In genomic region chrX:51496501-51497291, GRCh38 we compare ENCODE assay signal across 8 cellular contexts. TPM values are rescaled to one million over a fixed set of nuclear protein-coding genes. Genes with fewer than 3 reads are reported as not detected.
DNase-seq lines count a peak whose midpoint lies in the region; ATAC-seq, FAIRE-seq and TF ChIP-seq lines count a peak whose summit lies in the region.

Gene NUDT11 (minus strand): TSS chrX:51496592. CDS start chrX:51496444, 148 bp downstream.

- peak within 1 kb of the TSS; percentile 63 for H3K9ac ChIP-seq in SK-N-SH
- H3K9ac ChIP-seq in iPS-18a (ENCODE audit: low read length) = peak within 1 kb of the TSS; percentile 58

- no peak within 1 kb of the TSS for H3K27ac ChIP-seq in CD8-positive, alpha-beta memory T cell (ENCODE audit: low read depth, low read length)
- H3K27ac ChIP-seq in SK-N-SH (ENCODE audit: low read depth in 2 of 2, low read length in 1 of 2) (peak within 1 kb of the TSS in 1 of 2 experiments; percentile 53; a peak in 1 of 4 replicates), iPS-18a (ENCODE audit: low read length) (no peak within 1 kb of the TSS), small intestine (ENCODE audit: low read depth in 1 of 2, low read length in 1 of 2) (no peak within 1 kb of the TSS)

- peak within 1 kb of the TSS; percentile 78 for H3K4me2 ChIP-seq in SK-N-SH

- peaks cover 15% of the 10 kb centered on the region for H3K79me2 ChIP-seq in SK-N-SH (ENCODE audit: insufficient read depth)

- no peak for TF ChIP-seq CTCF in SK-N-SH (IDR thresholded peaks at IDR 0.05)
- no peak for TF ChIP-seq CTCF in astrocyte of the spinal cord (IDR thresholded peaks at IDR 0.05; ENCODE audit: low read depth, low read length)

- no peak for TF ChIP-seq RAD21 in SK-N-SH (IDR thresholded peaks at IDR 0.05; ENCODE audit: low read length)

- no peak within 1 kb of the TSS for H3K4me3 ChIP-seq in CD8-positive, alpha-beta memory T cell (ENCODE audit: low read length)
- H3K4me3 ChIP-seq in SK-N-SH (ENCODE audit: low read depth in 2 of 2, low read length in 1 of 2) = peak within 1 kb of the TSS; percentile 52 to 58
- H3K4me3 ChIP-seq in astrocyte of the spinal cord (ENCODE audit: low read depth, low read length) = peak within 1 kb of the TSS; percentile 55
- H3K4me3 ChIP-seq in iPS-18a (ENCODE audit: low read length) = peak within 1 kb of the TSS; percentile 65
- peak within 1 kb of the TSS; percentile 8 to 46 for H3K4me3 ChIP-seq in small intestine (ENCODE audit: low read depth in 1 of 2, low read length in 2 of 2)

- H3K9me2 ChIP-seq in SK-N-SH = no peaks in the 10 kb centered on the region

- H3K36me3 ChIP-seq in CD8-positive, alpha-beta memory T cell (ENCODE audit: insufficient read depth, low read length) = no peaks in the 10 kb centered on the region
- H3K36me3 ChIP-seq in SK-N-SH (replicated peaks in 1 of 2; ENCODE audit: control insufficient read depth in 1 of 2, insufficient read depth in 2 of 2, low read length in 1 of 2) = peaks cover 0 to 3% of the 10 kb centered on the region in 2 experiments
- H3K36me3 ChIP-seq in iPS-18a (ENCODE audit: control insufficient read depth, low read depth, low read length) = no peaks in the 10 kb centered on the region
- no peaks in the 10 kb centered on the region for H3K36me3 ChIP-seq in small intestine (ENCODE audit: control insufficient read depth in 2 of 2, insufficient read depth in 2 of 2, low read length in 2 of 2)

- no peaks in the 10 kb centered on the region for H3K36me3 Mint-ChIP-seq in CD8-positive, alpha-beta memory T cell

- no peaks in the 10 kb centered on the region for H3K4me1 ChIP-seq in CD8-positive, alpha-beta memory T cell (ENCODE audit: insufficient read depth, low read length)
- no peaks in the 10 kb centered on the region; a peak in 1 of 4 replicates for H3K4me1 ChIP-seq in SK-N-SH (ENCODE audit: control insufficient read depth in 1 of 2, insufficient read depth in 2 of 2, low read depth in 1 of 2, low read length in 1 of 2)
- no peaks in the 10 kb centered on the region for H3K4me1 ChIP-seq in iPS-18a (ENCODE audit: control insufficient read depth, low read depth, low read length)
- H3K4me1 ChIP-seq in small intestine (ENCODE audit: control insufficient read depth in 2 of 2, insufficient read depth in 1 of 2, low read depth in 1 of 2, low read length in 1 of 2) = no peaks in the 10 kb centered on the region

- H3K27me3 Mint-ChIP-seq in CD8-positive, alpha-beta memory T cell = peaks cover 19 to 30% of the 10 kb centered on the region in 2 donors

- H3F3A ChIP-seq in SK-N-SH (replicated peaks; ENCODE audit: insufficient read depth) = no peaks in the 10 kb centered on the region

- 42% methylated on average over 43 of the region's 96 CpGs for WGBS in SK-N-SH (ENCODE audit: low lambda C conversion rate)
- 0 to 38% (median 5%) methylated on average over 18 to 96 of the region's 96 CpGs for WGBS in small intestine, 3 donors

- H2AFZ ChIP-seq in SK-N-SH (ENCODE audit: low read depth) = peak within 1 kb of the TSS; percentile 63

- peaks cover 0 to 3% (median 0%) of the 10 kb centered on the region in 5 donors for H3K9me3 Mint-ChIP-seq in CD8-positive, alpha-beta memory T cell

- peak within 1 kb of the TSS in 3 of 8 donors; percentile 32 to 82 (median 68) for H3K27ac Mint-ChIP-seq in CD8-positive, alpha-beta memory T cell

- H4K20me1 ChIP-seq in SK-N-SH (ENCODE audit: insufficient read depth) = no peaks in the 10 kb centered on the region

- FAIRE-seq in small intestine (lab: Jason Lieb, UNC) = no peak

- CTCF ChIA-PET in CD8-positive, alpha-beta memory T cell (lab: Charles Lee) = no interaction called here
- CTCF ChIA-PET in SK-N-SH (lab: Yijun Ruan, JAX) = no interaction called here

- peaks cover 5 to 18% (median 8%) of the 10 kb centered on the region in 3 donors for H3K4me1 Mint-ChIP-seq in CD8-positive, alpha-beta memory T cell

- H3K9me3 ChIP-seq in CD8-positive, alpha-beta memory T cell (ENCODE audit: low read length) = no peaks in the 10 kb centered on the region
- no peaks in the 10 kb centered on the region for H3K9me3 ChIP-seq in SK-N-SH
- no peaks in the 10 kb centered on the region for H3K9me3 ChIP-seq in iPS-18a (ENCODE audit: control insufficient read depth, low read depth, low read length)
- no peaks in the 10 kb centered on the region for H3K9me3 ChIP-seq in small intestine (ENCODE audit: control insufficient read depth, low read depth)

- no peak for TF ChIP-seq EP300 in SK-N-SH (IDR thresholded peaks at IDR 0.05; ENCODE audit: borderline replicate concordance in 1 of 2, low read depth in 1 of 2, low read length in 1 of 2)

- peaks cover 5% of the 10 kb centered on the region for H3K27me3 ChIP-seq in CD8-positive, alpha-beta memory T cell (ENCODE audit: insufficient read depth, low read length, poor library complexity, severe bottlenecking)
- H3K27me3 ChIP-seq in SK-N-SH (ENCODE audit: insufficient read depth) (no peaks in the 10 kb centered on the region), iPS-18a (ENCODE audit: control insufficient read depth, insufficient read depth, low read length) (no peaks in the 10 kb centered on the region), small intestine (ENCODE audit: control insufficient read depth in 2 of 2, insufficient read depth in 2 of 2, low read length in 2 of 2) (no peaks in the 10 kb centered on the region)

- peak in 3 of 5 donors; percentile 10 to 49 (median 12) for DNase-seq in CD8-positive, alpha-beta memory T cell
- DNase-seq in SK-N-SH = peak; percentile 80
- DNase-seq in astrocyte of the spinal cord (ENCODE audit: low read depth, low spot score) = peak; percentile 70
- peak; percentile 56 for DNase-seq in small intestine

- peak; percentile 45 for ATAC-seq in HG02610 (IDR thresholded peaks at IDR 0.05; ENCODE audit: unreplicated experiment)
- ATAC-seq in GM21367 (IDR thresholded peaks at IDR 0.05; ENCODE audit: unreplicated experiment) = no peak
- no peak for ATAC-seq in GM18502 (IDR thresholded peaks at IDR 0.05; ENCODE audit: poor library complexity, unreplicated experiment)

- in situ Hi-C loops in astrocyte of the spinal cord (cut with HindIII; ENCODE audit: low sequenced_read_pairs) = no loop called here

- H3K4me3 Mint-ChIP-seq in CD8-positive, alpha-beta memory T cell = peak within 1 kb of the TSS; percentile 79 to 89 (median 84)

- POLR2A ChIA-PET in CD8-positive, alpha-beta memory T cell (lab: Charles Lee) = no interaction called here
- POLR2A ChIA-PET in SK-N-SH (lab: Yijun Ruan, JAX) = no interaction called here

TF ChIP-seq in SK-N-SH, 30 proteins besides CTCF, POLR2A, EP300 and RAD21 (continues in another document):
- TF ChIP-seq EZH2phosphoT487 (IDR thresholded peaks at IDR 0.05; ENCODE audit: borderline replicate concordance, low read depth) = no peak
- no peak for TF ChIP-seq CHD2 (IDR thresholded peaks at IDR 0.05; ENCODE audit: low read length, partially characterized antibody)
- no peak for TF ChIP-seq TAF1 (IDR thresholded peaks at IDR 0.05; ENCODE audit: borderline replicate concordance, low read depth, low read length)
- no peak for TF ChIP-seq USF2 (IDR thresholded peaks at IDR 0.05; ENCODE audit: borderline replicate concordance, low read depth, low read length)
- TF ChIP-seq, protein P1, sequence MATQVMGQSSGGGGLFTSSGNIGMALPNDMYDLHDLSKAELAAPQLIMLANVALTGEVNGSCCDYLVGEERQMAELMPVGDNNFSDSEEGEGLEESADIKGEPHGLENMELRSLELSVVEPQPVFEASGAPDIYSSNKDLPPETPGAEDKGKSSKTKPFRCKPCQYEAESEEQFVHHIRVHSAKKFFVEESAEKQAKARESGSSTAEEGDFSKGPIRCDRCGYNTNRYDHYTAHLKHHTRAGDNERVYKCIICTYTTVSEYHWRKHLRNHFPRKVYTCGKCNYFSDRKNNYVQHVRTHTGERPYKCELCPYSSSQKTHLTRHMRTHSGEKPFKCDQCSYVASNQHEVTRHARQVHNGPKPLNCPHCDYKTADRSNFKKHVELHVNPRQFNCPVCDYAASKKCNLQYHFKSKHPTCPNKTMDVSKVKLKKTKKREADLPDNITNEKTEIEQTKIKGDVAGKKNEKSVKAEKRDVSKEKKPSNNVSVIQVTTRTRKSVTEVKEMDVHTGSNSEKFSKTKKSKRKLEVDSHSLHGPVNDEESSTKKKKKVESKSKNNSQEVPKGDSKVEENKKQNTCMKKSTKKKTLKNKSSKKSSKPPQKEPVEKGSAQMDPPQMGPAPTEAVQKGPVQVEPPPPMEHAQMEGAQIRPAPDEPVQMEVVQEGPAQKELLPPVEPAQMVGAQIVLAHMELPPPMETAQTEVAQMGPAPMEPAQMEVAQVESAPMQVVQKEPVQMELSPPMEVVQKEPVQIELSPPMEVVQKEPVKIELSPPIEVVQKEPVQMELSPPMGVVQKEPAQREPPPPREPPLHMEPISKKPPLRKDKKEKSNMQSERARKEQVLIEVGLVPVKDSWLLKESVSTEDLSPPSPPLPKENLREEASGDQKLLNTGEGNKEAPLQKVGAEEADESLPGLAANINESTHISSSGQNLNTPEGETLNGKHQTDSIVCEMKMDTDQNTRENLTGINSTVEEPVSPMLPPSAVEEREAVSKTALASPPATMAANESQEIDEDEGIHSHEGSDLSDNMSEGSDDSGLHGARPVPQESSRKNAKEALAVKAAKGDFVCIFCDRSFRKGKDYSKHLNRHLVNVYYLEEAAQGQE (IDR thresholded peaks at IDR 0.05; ENCODE audit: low read depth, low read length) = no peak
- no peak for TF ChIP-seq GATA2 (CRISPR knock-in tag; IDR thresholded peaks at IDR 0.05)
- TF ChIP-seq, protein P2, sequence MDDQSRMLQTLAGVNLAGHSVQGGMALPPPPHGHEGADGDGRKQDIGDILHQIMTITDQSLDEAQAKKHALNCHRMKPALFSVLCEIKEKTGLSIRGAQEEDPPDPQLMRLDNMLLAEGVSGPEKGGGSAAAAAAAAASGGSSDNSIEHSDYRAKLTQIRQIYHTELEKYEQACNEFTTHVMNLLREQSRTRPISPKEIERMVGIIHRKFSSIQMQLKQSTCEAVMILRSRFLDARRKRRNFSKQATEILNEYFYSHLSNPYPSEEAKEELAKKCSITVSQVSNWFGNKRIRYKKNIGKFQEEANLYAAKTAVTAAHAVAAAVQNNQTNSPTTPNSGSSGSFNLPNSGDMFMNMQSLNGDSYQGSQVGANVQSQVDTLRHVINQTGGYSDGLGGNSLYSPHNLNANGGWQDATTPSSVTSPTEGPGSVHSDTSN (IDR thresholded peaks at IDR 0.05) = no peak
- no peak for TF ChIP-seq RXRA (IDR thresholded peaks at IDR 0.05; ENCODE audit: borderline replicate concordance, low read depth)

RNA-seq across cellular contexts. Expression of gene NUDT11, which starts in this region (rescaled TPM):
- total RNA-seq in CD8-positive, alpha-beta memory T cell = 1 to 10 TPM; 1.6 to 2.0 TPM
- polyA plus RNA-seq in CD8-positive, alpha-beta memory T cell = 0.82 TPM
- polyA plus RNA-seq in SK-N-SH (2012; rRNA removed) (7.6 and 8.6 TPM in 2 replicates), small intestine (10 to 100 TPM in 1 of 3 donors, 1 to 10 TPM in 2; 1.9 to 19.9 (median 7.0) TPM)
- 10.6 and 11.4 TPM in 2 replicates for polyA plus RNA-seq in SK-N-SH (2012; cell fraction: cytosol; rRNA removed)
- 2.7 and 4.0 TPM in 2 replicates for polyA plus RNA-seq in SK-N-SH (2012; cell fraction: nucleus; rRNA removed)

Comparison
In these comparisons a context has a peak if more than half of its experiments do, and no peak if none do; other contexts are left out.
1. DNase-seq: peak in every context shown above with its lines; median percentile 80 in SK-N-SH; 70 in astrocyte of the spinal cord; 56 in small intestine; 12 in CD8-positive, alpha-beta memory T cell.